ENCODE assay signal across 17 cellular contexts in the genomic region with DNA sequence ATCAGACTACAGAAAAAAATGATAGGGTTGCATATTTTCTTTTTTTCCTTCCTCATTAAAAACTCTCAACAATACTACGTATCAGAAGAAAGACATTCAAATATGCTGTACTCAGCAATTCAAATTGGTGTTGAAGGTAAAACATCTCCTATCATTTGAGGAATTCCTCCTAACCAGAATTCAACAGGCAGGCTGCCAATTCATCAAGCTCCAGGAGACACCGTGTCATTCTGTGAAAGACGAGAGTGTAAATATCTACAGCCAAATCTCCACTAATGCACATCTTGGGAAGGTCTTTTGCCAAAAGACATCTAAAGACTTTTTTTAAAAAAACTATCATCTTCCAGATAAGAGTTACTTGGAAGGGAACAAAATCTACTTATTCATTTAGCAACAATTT.
"Had no signal": no experiment of that assay in that cellular context is flagged by ENCODE, and none has a peak within 500 bp of the region (broad histone marks: within the 10 kb centered on the region; RNA-seq: fewer than 3 reads in every experiment).

No MANE protein-coding gene starts in this region.

- ATAC-seq: activated naive CD4-positive, alpha-beta T cell treated with anti-CD3 and anti-CD28 coated beads, Interleukin-2, amount 50 U/mL, for 72 hours; lower lobe of right lung; right cardiac atrium; stimulated activated effector memory CD8-positive, alpha-beta T cell treated with anti-CD3 and anti-CD28 coated beads, Interleukin-12 subunit alpha, Interleukin-12 subunit beta, amount 100 ng/mL, for 72 hours had no signal

- H3K27me3 Mint-ChIP-seq: activated T-cell treated with anti-CD3 and anti-CD28 coated beads, Interleukin-2, amount 50 U/mL, for 24 hours; naive B cell had no signal

- H3K36me3 ChIP-seq: lower lobe of right lung, thyroid gland had no signal

- H3K27ac Mint-ChIP-seq: activated naive CD4-positive, alpha-beta T cell treated with anti-CD3 and anti-CD28 coated beads, Interleukin-2, amount 50 U/mL, for 72 hours; activated T-cell treated with anti-CD3 and anti-CD28 coated beads, Interleukin-2, amount 50 U/mL, for 24 hours; stimulated activated effector memory CD8-positive, alpha-beta T cell treated with anti-CD3 and anti-CD28 coated beads, Interleukin-12 subunit alpha, Interleukin-12 subunit beta, amount 100 ng/mL, for 72 hours had no signal

- H3K9me3 ChIP-seq: lower lobe of right lung, thyroid gland, vagina had no signal

- H3K9me3 Mint-ChIP-seq: activated naive CD4-positive, alpha-beta T cell treated with anti-CD3 and anti-CD28 coated beads, Interleukin-2, amount 50 U/mL, for 72 hours; activated T-cell treated with anti-CD3 and anti-CD28 coated beads, Interleukin-2, amount 50 U/mL, for 24 hours; naive B cell; stimulated activated effector memory CD8-positive, alpha-beta T cell treated with anti-CD3 and anti-CD28 coated beads, Interleukin-12 subunit alpha, Interleukin-12 subunit beta, amount 100 ng/mL, for 72 hours had no signal

- H3K27ac ChIP-seq: dorsolateral prefrontal cortex, lower lobe of right lung, thyroid gland, vagina had no signal

- H3K4me3 ChIP-seq: dorsolateral prefrontal cortex, lower lobe of right lung, thyroid gland, vagina had no signal

- H3K4me1 ChIP-seq: lower lobe of right lung, thyroid gland, vagina had no signal

- H3K4me1 Mint-ChIP-seq: stimulated activated effector memory CD8-positive, alpha-beta T cell treated with anti-CD3 and anti-CD28 coated beads, Interleukin-12 subunit alpha, Interleukin-12 subunit beta, amount 100 ng/mL, for 72 hours had no signal

- DNase-seq: activated CD4-positive, alpha-beta T cell treated with anti-CD3 and anti-CD28 coated beads, Interleukin-2, amount 50 U/mL, for 4 hours; activated CD4-positive, CD25-positive, alpha-beta regulatory T cell treated with anti-CD3 and anti-CD28 coated beads, Interleukin-2, amount 50 U/mL, for 72 hours; activated effector memory CD4-positive, alpha-beta T cell treated with anti-CD3 and anti-CD28 coated beads, Interleukin-2, amount 50 U/mL, for 16 hours; activated T-cell treated with anti-CD3 and anti-CD28 coated beads, Interleukin-2, amount 50 U/mL, for 24 hours; amniotic stem cell; dorsolateral prefrontal cortex; hypothalamus; left cardiac atrium; lower lobe of right lung; midbrain; naive B cell; posterior cingulate gyrus; right cardiac atrium; thyroid gland had no signal

- H3K27me3 ChIP-seq: dorsolateral prefrontal cortex, thyroid gland, vagina had no signal

- H3K4me3 Mint-ChIP-seq: activated T-cell treated with anti-CD3 and anti-CD28 coated beads, Interleukin-2, amount 50 U/mL, for 24 hours; stimulated activated effector memory CD8-positive, alpha-beta T cell treated with anti-CD3 and anti-CD28 coated beads, Interleukin-12 subunit alpha, Interleukin-12 subunit beta, amount 100 ng/mL, for 72 hours had no signal
